8 cellular contexts compared by ENCODE assay signal in the genomic region with DNA sequence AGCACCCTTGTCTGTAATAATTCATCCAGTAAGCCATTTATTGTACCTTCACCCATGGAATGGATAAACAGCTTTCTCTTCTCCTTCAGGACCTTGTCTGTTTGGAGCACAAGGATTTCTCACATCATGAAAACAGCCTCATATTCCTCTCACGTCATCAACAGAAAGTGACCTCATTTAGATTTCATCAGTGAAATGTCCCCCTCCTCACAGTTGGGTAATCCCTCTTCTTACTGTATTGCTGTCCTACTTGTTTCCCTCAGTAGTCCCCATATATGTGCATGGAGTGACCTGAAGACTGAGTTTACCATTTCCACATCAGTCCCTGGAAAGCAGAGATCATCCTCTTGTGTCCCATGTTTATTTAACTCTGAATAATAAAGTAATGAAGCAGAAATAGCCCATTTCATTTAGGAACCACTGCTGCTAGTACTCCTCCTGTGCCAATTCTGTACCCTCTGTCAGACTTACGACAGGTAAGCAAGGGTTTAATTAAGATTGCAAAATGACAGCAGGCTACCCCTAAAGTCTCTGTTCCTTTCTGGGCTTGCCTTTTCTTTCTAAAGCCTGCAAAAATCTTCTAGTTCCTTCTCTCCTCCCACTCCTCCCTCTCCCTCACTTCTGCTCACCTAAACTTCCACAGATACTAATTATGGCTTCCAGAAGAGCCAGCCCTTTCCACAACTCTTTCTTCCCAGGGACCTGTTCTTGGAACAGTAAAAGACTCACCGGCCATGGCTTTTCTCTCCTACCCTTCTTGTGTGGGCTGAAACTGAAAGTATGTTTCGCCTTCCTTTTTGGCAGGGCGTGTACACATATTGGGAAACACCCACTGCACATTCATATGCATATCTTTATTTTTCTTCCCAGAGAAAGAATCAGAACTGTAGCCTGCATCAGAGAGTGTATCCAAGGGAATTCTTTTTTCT. TPM values are rescaled to one million over a fixed set of nuclear protein-coding genes. Genes with fewer than 3 reads are reported as not detected.
DNase-seq lines count a peak whose midpoint lies in the region; ATAC-seq, FAIRE-seq and TF ChIP-seq lines count a peak whose summit lies in the region.
"Not testable (repeated sequence)": the region's sequence is repeated elsewhere in the genome, so short reads cannot be mapped to it uniquely, and the experiment has no call there.

TSS of gene CARD16 (minus strand) at position 774 of the 929 bp plus-strand sequence. CDS start at position 736, 38 bp downstream.

- peak within 1 kb of the TSS; percentile 63 for H3K4me3 ChIP-seq in AG04450 (ENCODE audit: low read depth, low read length)
- H3K4me3 ChIP-seq in Karpas-422 (ENCODE audit: low read length), result peak within 1 kb of the TSS; percentile 61
- H3K4me3 ChIP-seq in cardiac fibroblast (replicated peaks in 1 of 2; ENCODE audit: low read depth in 2 of 2, low read length in 2 of 2), result peak within 1 kb of the TSS; percentile 32 to 53
- peak within 1 kb of the TSS; percentile 32 to 73 (median 65) for H3K4me3 ChIP-seq in keratinocyte (ENCODE audit: control insufficient read depth in 2 of 3, extremely low read depth in 1 of 3, insufficient read depth in 2 of 3, low read depth in 1 of 3, low read length in 3 of 3)
- H3K4me3 ChIP-seq in skeletal muscle tissue (ENCODE audit: low read length in 3 of 3), result peak within 1 kb of the TSS; percentile 49 to 59 (median 56)

- H3K27me3 Mint-ChIP-seq in activated CD4-positive, alpha-beta T cell treated with anti-CD3 and anti-CD28 coated beads for 36 hours, result not testable (repeated sequence)

- not testable (repeated sequence) for H3K9me2 ChIP-seq in Karpas-422 (replicated peaks; ENCODE audit: insufficient read depth, low read length)

- H3K9ac ChIP-seq in Karpas-422 (ENCODE audit: low read length) (peak within 1 kb of the TSS; percentile 59), keratinocyte (ENCODE audit: control insufficient read depth, extremely low read depth, insufficient read depth, low read length) (peak within 1 kb of the TSS; percentile 63), skeletal muscle tissue (ENCODE audit: low read depth in 1 of 3, low read length in 3 of 3) (peak within 1 kb of the TSS in 1 of 3 donors; percentile 44)

- CTCF ChIA-PET in AG04450 (lab: Charles Lee), result not testable (repeated sequence)
- CTCF ChIA-PET in activated CD4-positive, alpha-beta T cell treated with anti-CD3 and anti-CD28 coated beads for 36 hours (lab: Charles Lee), result interaction anchor here (0.7 kb wide), 1 partner anchor 14 kb away, joined by 3 read pairs; no protein-coding TSS in a partner anchor

- H4K20me1 ChIP-seq in Karpas-422 (ENCODE audit: insufficient read depth, low read depth, low read length); keratinocyte (ENCODE audit: control insufficient read depth, extremely low read depth, insufficient read depth, low read length): not testable (repeated sequence)

- FAIRE-seq in keratinocyte (lab: Jason Lieb, UNC), result peak; percentile 90

- peaks cover 45% of the 10 kb centered on the region for H3K4me1 Mint-ChIP-seq in activated CD4-positive, alpha-beta T cell treated with anti-CD3 and anti-CD28 coated beads for 36 hours

- DNase-seq in AG04450 (ENCODE audit: low read depth, low spot score), result peak; percentile 44
- peak; percentile 58 for DNase-seq in Karpas-422
- peak; percentile 51 for DNase-seq in activated CD4-positive, alpha-beta T cell treated with anti-CD3 and anti-CD28 coated beads for 36 hours
- DNase-seq in cardiac fibroblast (ENCODE audit: low read depth in 2 of 2), result peak; percentile 85
- DNase-seq in keratinocyte (ENCODE audit: low read depth, low spot score), result not testable (repeated sequence)

- H3K9me1 ChIP-seq in keratinocyte (ENCODE audit: control insufficient read depth, extremely low read depth, insufficient read depth, low read length), result not testable (repeated sequence)

- not testable (repeated sequence) for H3K4me1 ChIP-seq in Karpas-422 (ENCODE audit: low read length); skeletal muscle tissue (ENCODE audit: control insufficient read depth in 3 of 3, insufficient read depth in 3 of 3, low read length in 3 of 3)
- peaks cover 27% of the 10 kb centered on the region for H3K4me1 ChIP-seq in keratinocyte (ENCODE audit: control insufficient read depth, extremely low read depth, insufficient read depth, low read length)

- peak within 1 kb of the TSS; percentile 94 for H3K27ac Mint-ChIP-seq in activated CD4-positive, alpha-beta T cell treated with anti-CD3 and anti-CD28 coated beads for 36 hours

- not testable (repeated sequence) for H3K36me3 ChIP-seq in Karpas-422 (ENCODE audit: insufficient read depth, low read length); keratinocyte (ENCODE audit: control insufficient read depth in 2 of 2, extremely low read depth in 1 of 2, insufficient read depth in 2 of 2, low read length in 2 of 2); skeletal muscle tissue (ENCODE audit: control insufficient read depth in 3 of 3, insufficient read depth in 3 of 3, low read length in 3 of 3)

- H3K4me3 Mint-ChIP-seq in activated CD4-positive, alpha-beta T cell treated with anti-CD3 and anti-CD28 coated beads for 36 hours, result peak within 1 kb of the TSS; percentile 72

- ATAC-seq in GM18868 (IDR thresholded peaks at IDR 0.05; ENCODE audit: unreplicated experiment) (peak; percentile 98), HG02759 (IDR thresholded peaks at IDR 0.05; ENCODE audit: unreplicated experiment) (peak; percentile 99)
- peak; percentile 92 for ATAC-seq in activated CD4-positive, alpha-beta T cell treated with anti-CD3 and anti-CD28 coated beads for 36 hours

- dilution Hi-C loops in keratinocyte (cut with MboI; ENCODE audit: extremely low pct_ligation_motif_present, low sequenced_read_pairs), result not testable (repeated sequence)

- not testable (repeated sequence) for TF ChIP-seq CTCF in AG04450 (IDR thresholded peaks at IDR 0.05; ENCODE audit: low read depth, low read length); cardiac fibroblast (IDR thresholded peaks at IDR 0.05; ENCODE audit: low read depth, low read length); keratinocyte (optimal IDR thresholded peaks at IDR 0.05 in 1 of 3, IDR thresholded peaks at IDR 0.05 in 1 of 3, conservative IDR thresholded peaks at IDR 0.05 in 1 of 3; ENCODE audit: extremely low read depth in 1 of 3, insufficient read depth in 2 of 3, low read length in 3 of 3)

- not testable (repeated sequence) for H3K79me2 ChIP-seq in Karpas-422 (ENCODE audit: low read length); keratinocyte (ENCODE audit: control insufficient read depth, insufficient read depth, low read length)

- H3K36me3 Mint-ChIP-seq in activated CD4-positive, alpha-beta T cell treated with anti-CD3 and anti-CD28 coated beads for 36 hours (ENCODE audit: low read depth), result not testable (repeated sequence)

- H3K27me3 ChIP-seq in AG04450 (ENCODE audit: control insufficient read depth, insufficient read depth, low read length); Karpas-422 (ENCODE audit: low read length); keratinocyte (ENCODE audit: control insufficient read depth, extremely low read depth, insufficient read depth, low read length); skeletal muscle tissue (ENCODE audit: control insufficient read depth in 3 of 3, insufficient read depth in 3 of 3, low read length in 3 of 3): not testable (repeated sequence)

- intact Hi-C loops in activated CD4-positive, alpha-beta T cell treated with anti-CD3 and anti-CD28 coated beads for 36 hours (cut with DNase I, micrococcal nuclease), result loop anchor here (1.0 to 5.0 kb wide), 3 partner anchors 10 to 977 kb away; partner anchors contain the start of genes CASP1 (in 1 of the 2), CASP4 (in 1 of the 2) and MSANTD4 (in 1 of the 2)

- H2AFZ ChIP-seq in Karpas-422 (ENCODE audit: low read length) (peak within 1 kb of the TSS; percentile 61), keratinocyte (ENCODE audit: control insufficient read depth, low read length) (peak within 1 kb of the TSS; percentile 92)

- POLR2A ChIA-PET in AG04450 (lab: Yijun Ruan, JAX); activated CD4-positive, alpha-beta T cell treated with anti-CD3 and anti-CD28 coated beads for 36 hours (lab: Charles Lee): not testable (repeated sequence)

- H3K9me3 ChIP-seq in AG04450 (ENCODE audit: control insufficient read depth, insufficient read depth, low read length); Karpas-422 (ENCODE audit: low read length); keratinocyte (ENCODE audit: control insufficient read depth, low read depth, low read length); skeletal muscle tissue (ENCODE audit: control insufficient read depth in 3 of 3, low read length in 3 of 3): not testable (repeated sequence)

- peak within 1 kb of the TSS; percentile 70 for H3K27ac ChIP-seq in AG04450 (ENCODE audit: low read depth, low read length)
- not testable (repeated sequence) for H3K27ac ChIP-seq in Karpas-422 (ENCODE audit: low read length)
- peak within 1 kb of the TSS; percentile 65 for H3K27ac ChIP-seq in keratinocyte (ENCODE audit: control insufficient read depth, insufficient read depth, low read length)
- H3K27ac ChIP-seq in skeletal muscle tissue (ENCODE audit: low read depth, low read length), result peak within 1 kb of the TSS; percentile 64

- H3K9me3 Mint-ChIP-seq in activated CD4-positive, alpha-beta T cell treated with anti-CD3 and anti-CD28 coated beads for 36 hours (ENCODE audit: low read depth), result not testable (repeated sequence)

- peak within 1 kb of the TSS; percentile 46 for H3K4me2 ChIP-seq in Karpas-422 (ENCODE audit: low read depth, low read length, poor library complexity, severe bottlenecking)
- peak within 1 kb of the TSS; percentile 79 for H3K4me2 ChIP-seq in keratinocyte (ENCODE audit: control insufficient read depth, extremely low read depth, insufficient read depth, low read depth, low read length)

RNA-seq across cellular contexts. Expression of gene CARD16, which starts in this region (rescaled TPM):
- 105 and 125 TPM in 2 replicates for polyA plus RNA-seq in AG04450 (2011; rRNA removed)
- 11.8 and 18.2 TPM in 2 replicates for polyA minus RNA-seq in AG04450 (2011; rRNA and poly(A)+ RNA removed)
- 16.4 and 18.0 TPM in 2 replicates for total RNA-seq in Karpas-422 (2014; rRNA removed; shearing (Covaris generic); ENCODE audit: low replicate concordance)
- 10 to 100 TPM; 11.6 to 13.9 TPM for total RNA-seq in activated CD4-positive, alpha-beta T cell treated with anti-CD3 and anti-CD28 coated beads for 36 hours
- polyA plus RNA-seq in keratinocyte, result 11.9 to 16.6 TPM (median 13.4 TPM) in 3 replicates
- polyA plus RNA-seq in keratinocyte (2011; ENCODE audit: low read depth), result 0.86 TPM
- polyA plus RNA-seq in keratinocyte (2011; cell fraction: cytosol; rRNA removed), result 16.0 and 23.4 TPM in 2 replicates
- polyA plus RNA-seq in keratinocyte (2011; cell fraction: nucleus; rRNA removed), result 5.0 and 7.2 TPM in 2 replicates
- polyA plus RNA-seq in keratinocyte (2012; ENCODE audit: low replicate concordance), result 3.2 and 14.3 TPM in 2 replicates
- 2.1 to 5.2 TPM in 2 of 3 replicates, not detected in the other for polyA minus RNA-seq in keratinocyte
- 3.5 TPM for polyA minus RNA-seq in keratinocyte (2011; cell fraction: cytosol; rRNA and poly(A)+ RNA removed)
- 0.84 and 1.9 TPM in 2 replicates for polyA minus RNA-seq in keratinocyte (2011; cell fraction: nucleus; rRNA and poly(A)+ RNA removed)
- total RNA-seq in skeletal muscle tissue, result 4.2 TPM
